Comparison of ENCODE assay signal across 1 cellular context in genomic region chr11:45917623-45918330, GRCh38.
TF ChIP-seq lines count a peak whose summit lies in the region.

Gene PEX16 (minus strand): TSS chr11:45917877. CDS start chr11:45917811, 66 bp downstream.

TF ChIP-seq in HepG2, 621 proteins besides CTCF, POLR2A, EP300 and RAD21 (continued from another document):
- TF ChIP-seq NBN (conservative IDR thresholded peaks at IDR 0.05) (no peak), ZNF331 (CRISPR knock-in tag; IDR thresholded peaks at IDR 0.05) (0 out of 2 replicates have a peak, but pooled peaks have one; percentile 34), ZSCAN30 (CRISPR knock-in tag; IDR thresholded peaks at IDR 0.05) (no peak), ELF4 (CRISPR knock-in tag; IDR thresholded peaks at IDR 0.05; ENCODE audit: borderline replicate concordance) (peak; percentile 95; the same call in 1 of the 2 replicates), SRY (CRISPR knock-in tag; IDR thresholded peaks at IDR 0.05) (no peak; the same call in 1 of the 2 replicates), ISX (CRISPR knock-in tag; conservative IDR thresholded peaks at IDR 0.05) (no peak), SALL1 (CRISPR knock-in tag; IDR thresholded peaks at IDR 0.05) (peak; percentile 61), ZNF407 (CRISPR knock-in tag; IDR thresholded peaks at IDR 0.05; ENCODE audit: not compliant biosample characterization) (no peak), KAT8 (CRISPR knock-in tag; IDR thresholded peaks at IDR 0.05) (peak; percentile 96)
TF ChIP-seq in HepG2: peak in this region for 180.
